In genomic region chr15:96327155-96327741, GRCh38 we compare ENCODE assay signal across 1 cellular context.
TF ChIP-seq lines count a peak whose summit lies in the region.

No MANE protein-coding gene starts in this region.

TF ChIP-seq in GM12878, 131 proteins besides CTCF, POLR2A, EP300 and RAD21 (continued from another document and continues in another):
- TF ChIP-seq, protein P1, sequence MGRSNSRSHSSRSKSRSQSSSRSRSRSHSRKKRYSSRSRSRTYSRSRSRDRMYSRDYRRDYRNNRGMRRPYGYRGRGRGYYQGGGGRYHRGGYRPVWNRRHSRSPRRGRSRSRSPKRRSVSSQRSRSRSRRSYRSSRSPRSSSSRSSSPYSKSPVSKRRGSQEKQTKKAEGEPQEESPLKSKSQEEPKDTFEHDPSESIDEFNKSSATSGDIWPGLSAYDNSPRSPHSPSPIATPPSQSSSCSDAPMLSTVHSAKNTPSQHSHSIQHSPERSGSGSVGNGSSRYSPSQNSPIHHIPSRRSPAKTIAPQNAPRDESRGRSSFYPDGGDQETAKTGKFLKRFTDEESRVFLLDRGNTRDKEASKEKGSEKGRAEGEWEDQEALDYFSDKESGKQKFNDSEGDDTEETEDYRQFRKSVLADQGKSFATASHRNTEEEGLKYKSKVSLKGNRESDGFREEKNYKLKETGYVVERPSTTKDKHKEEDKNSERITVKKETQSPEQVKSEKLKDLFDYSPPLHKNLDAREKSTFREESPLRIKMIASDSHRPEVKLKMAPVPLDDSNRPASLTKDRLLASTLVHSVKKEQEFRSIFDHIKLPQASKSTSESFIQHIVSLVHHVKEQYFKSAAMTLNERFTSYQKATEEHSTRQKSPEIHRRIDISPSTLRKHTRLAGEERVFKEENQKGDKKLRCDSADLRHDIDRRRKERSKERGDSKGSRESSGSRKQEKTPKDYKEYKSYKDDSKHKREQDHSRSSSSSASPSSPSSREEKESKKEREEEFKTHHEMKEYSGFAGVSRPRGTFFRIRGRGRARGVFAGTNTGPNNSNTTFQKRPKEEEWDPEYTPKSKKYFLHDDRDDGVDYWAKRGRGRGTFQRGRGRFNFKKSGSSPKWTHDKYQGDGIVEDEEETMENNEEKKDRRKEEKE (IDR thresholded peaks at IDR 0.05) = no peak
- TF ChIP-seq RB1 (IDR thresholded peaks at IDR 0.05; ENCODE audit: borderline replicate concordance) (peak; percentile 45; the same call in 1 of the 2 replicates), IRF3 (IDR thresholded peaks at IDR 0.05) (no peak), CEBPZ (IDR thresholded peaks at IDR 0.05; ENCODE audit: low read depth, low read length) (no peak), ZNF384 (IDR thresholded peaks at IDR 0.05; ENCODE audit: borderline replicate concordance, low read depth, low read length) (peak; percentile 68), GABPA (IDR thresholded peaks at IDR 0.05; ENCODE audit: low read depth) (no peak), IRF4 (IDR thresholded peaks at IDR 0.05; ENCODE audit: low read depth, low read length) (0 out of 2 replicates have a peak, but pooled peaks have one; percentile 14), CBX3 (IDR thresholded peaks at IDR 0.05; ENCODE audit: borderline replicate concordance, low read depth) (no peak), FOXM1 (IDR thresholded peaks at IDR 0.05; ENCODE audit: low read depth, low read length) (no peak), IKZF2 (IDR thresholded peaks at IDR 0.05) (peak in 1 of 2 experiments; percentile 26; a peak in 2 of 4 replicates), YY1 (IDR thresholded peaks at IDR 0.05; ENCODE audit: low read depth, low read length) (peak; percentile 37; the same call in 1 of the 2 replicates), LARP7 (IDR thresholded peaks at IDR 0.05) (no peak), SPI1 (IDR thresholded peaks at IDR 0.05; ENCODE audit: borderline replicate concordance, insufficient read depth, low read depth, low read length) (no peak), GATAD2B (conservative IDR thresholded peaks at IDR 0.05; ENCODE audit: low read depth) (no peak), MTA3 (IDR thresholded peaks at IDR 0.05; ENCODE audit: borderline replicate concordance, low read length) (no peak), TARDBP (IDR thresholded peaks at IDR 0.05; ENCODE audit: borderline replicate concordance) (no peak), PRDM15 (CRISPR knock-in tag; IDR thresholded peaks at IDR 0.05) (no peak), ZNF24 (IDR thresholded peaks at IDR 0.05) (0 out of 2 replicates have a peak, but pooled peaks have one; percentile 24), ATF3 (IDR thresholded peaks at IDR 0.05; ENCODE audit: borderline replicate concordance, extremely low read depth, low read depth, low read length) (no peak), NR2C2 (IDR thresholded peaks at IDR 0.05; ENCODE audit: borderline replicate concordance, control insufficient read depth, insufficient read length, low read depth) (no peak), SMC3 (IDR thresholded peaks at IDR 0.05; ENCODE audit: borderline replicate concordance, low read length) (peak; percentile 68; the same call in 1 of the 2 replicates), SMARCA5 (IDR thresholded peaks at IDR 0.05) (peak; percentile 93), BRCA1 (IDR thresholded peaks at IDR 0.05; ENCODE audit: low read depth, low read length) (no peak), CBX5 (IDR thresholded peaks at IDR 0.05; ENCODE audit: low read depth) (no peak)
- TF ChIP-seq, protein P2, sequence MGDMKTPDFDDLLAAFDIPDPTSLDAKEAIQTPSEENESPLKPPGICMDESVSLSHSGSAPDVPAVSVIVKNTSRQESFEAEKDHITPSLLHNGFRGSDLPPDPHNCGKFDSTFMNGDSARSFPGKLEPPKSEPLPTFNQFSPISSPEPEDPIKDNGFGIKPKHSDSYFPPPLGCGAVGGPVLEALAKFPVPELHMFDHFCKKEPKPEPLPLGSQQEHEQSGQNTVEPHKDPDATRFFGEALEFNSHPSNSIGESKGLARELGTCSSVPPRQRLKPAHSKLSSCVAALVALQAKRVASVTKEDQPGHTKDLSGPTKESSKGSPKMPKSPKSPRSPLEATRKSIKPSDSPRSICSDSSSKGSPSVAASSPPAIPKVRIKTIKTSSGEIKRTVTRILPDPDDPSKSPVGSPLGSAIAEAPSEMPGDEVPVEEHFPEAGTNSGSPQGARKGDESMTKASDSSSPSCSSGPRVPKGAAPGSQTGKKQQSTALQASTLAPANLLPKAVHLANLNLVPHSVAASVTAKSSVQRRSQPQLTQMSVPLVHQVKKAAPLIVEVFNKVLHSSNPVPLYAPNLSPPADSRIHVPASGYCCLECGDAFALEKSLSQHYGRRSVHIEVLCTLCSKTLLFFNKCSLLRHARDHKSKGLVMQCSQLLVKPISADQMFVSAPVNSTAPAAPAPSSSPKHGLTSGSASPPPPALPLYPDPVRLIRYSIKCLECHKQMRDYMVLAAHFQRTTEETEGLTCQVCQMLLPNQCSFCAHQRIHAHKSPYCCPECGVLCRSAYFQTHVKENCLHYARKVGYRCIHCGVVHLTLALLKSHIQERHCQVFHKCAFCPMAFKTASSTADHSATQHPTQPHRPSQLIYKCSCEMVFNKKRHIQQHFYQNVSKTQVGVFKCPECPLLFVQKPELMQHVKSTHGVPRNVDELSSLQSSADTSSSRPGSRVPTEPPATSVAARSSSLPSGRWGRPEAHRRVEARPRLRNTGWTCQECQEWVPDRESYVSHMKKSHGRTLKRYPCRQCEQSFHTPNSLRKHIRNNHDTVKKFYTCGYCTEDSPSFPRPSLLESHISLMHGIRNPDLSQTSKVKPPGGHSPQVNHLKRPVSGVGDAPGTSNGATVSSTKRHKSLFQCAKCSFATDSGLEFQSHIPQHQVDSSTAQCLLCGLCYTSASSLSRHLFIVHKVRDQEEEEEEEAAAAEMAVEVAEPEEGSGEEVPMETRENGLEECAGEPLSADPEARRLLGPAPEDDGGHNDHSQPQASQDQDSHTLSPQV (IDR thresholded peaks at IDR 0.05) = peak; percentile 51; the same call in 1 of the 2 replicates
- TF ChIP-seq, protein P3, sequence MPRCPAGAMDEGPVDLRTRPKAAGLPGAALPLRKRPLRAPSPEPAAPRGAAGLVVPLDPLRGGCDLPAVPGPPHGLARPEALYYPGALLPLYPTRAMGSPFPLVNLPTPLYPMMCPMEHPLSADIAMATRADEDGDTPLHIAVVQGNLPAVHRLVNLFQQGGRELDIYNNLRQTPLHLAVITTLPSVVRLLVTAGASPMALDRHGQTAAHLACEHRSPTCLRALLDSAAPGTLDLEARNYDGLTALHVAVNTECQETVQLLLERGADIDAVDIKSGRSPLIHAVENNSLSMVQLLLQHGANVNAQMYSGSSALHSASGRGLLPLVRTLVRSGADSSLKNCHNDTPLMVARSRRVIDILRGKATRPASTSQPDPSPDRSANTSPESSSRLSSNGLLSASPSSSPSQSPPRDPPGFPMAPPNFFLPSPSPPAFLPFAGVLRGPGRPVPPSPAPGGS (IDR thresholded peaks at IDR 0.05; ENCODE audit: borderline replicate concordance, insufficient read depth, low read depth, low read length, poor library complexity, severe bottlenecking) = no peak
- TF ChIP-seq, protein P4, sequence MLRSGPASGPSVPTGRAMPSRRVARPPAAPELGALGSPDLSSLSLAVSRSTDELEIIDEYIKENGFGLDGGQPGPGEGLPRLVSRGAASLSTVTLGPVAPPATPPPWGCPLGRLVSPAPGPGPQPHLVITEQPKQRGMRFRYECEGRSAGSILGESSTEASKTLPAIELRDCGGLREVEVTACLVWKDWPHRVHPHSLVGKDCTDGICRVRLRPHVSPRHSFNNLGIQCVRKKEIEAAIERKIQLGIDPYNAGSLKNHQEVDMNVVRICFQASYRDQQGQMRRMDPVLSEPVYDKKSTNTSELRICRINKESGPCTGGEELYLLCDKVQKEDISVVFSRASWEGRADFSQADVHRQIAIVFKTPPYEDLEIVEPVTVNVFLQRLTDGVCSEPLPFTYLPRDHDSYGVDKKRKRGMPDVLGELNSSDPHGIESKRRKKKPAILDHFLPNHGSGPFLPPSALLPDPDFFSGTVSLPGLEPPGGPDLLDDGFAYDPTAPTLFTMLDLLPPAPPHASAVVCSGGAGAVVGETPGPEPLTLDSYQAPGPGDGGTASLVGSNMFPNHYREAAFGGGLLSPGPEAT (IDR thresholded peaks at IDR 0.05; ENCODE audit: low read depth) = peak; percentile 76
- TF ChIP-seq, protein P5, sequence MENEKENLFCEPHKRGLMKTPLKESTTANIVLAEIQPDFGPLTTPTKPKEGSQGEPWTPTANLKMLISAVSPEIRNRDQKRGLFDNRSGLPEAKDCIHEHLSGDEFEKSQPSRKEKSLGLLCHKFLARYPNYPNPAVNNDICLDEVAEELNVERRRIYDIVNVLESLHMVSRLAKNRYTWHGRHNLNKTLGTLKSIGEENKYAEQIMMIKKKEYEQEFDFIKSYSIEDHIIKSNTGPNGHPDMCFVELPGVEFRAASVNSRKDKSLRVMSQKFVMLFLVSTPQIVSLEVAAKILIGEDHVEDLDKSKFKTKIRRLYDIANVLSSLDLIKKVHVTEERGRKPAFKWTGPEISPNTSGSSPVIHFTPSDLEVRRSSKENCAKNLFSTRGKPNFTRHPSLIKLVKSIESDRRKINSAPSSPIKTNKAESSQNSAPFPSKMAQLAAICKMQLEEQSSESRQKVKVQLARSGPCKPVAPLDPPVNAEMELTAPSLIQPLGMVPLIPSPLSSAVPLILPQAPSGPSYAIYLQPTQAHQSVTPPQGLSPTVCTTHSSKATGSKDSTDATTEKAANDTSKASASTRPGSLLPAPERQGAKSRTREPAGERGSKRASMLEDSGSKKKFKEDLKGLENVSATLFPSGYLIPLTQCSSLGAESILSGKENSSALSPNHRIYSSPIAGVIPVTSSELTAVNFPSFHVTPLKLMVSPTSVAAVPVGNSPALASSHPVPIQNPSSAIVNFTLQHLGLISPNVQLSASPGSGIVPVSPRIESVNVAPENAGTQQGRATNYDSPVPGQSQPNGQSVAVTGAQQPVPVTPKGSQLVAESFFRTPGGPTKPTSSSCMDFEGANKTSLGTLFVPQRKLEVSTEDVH (IDR thresholded peaks at IDR 0.05; ENCODE audit: low read depth, partially characterized antibody) = peak; percentile 41
- TF ChIP-seq, protein P6, sequence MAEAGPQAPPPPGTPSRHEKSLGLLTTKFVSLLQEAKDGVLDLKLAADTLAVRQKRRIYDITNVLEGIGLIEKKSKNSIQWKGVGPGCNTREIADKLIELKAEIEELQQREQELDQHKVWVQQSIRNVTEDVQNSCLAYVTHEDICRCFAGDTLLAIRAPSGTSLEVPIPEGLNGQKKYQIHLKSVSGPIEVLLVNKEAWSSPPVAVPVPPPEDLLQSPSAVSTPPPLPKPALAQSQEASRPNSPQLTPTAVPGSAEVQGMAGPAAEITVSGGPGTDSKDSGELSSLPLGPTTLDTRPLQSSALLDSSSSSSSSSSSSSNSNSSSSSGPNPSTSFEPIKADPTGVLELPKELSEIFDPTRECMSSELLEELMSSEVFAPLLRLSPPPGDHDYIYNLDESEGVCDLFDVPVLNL (IDR thresholded peaks at IDR 0.05; ENCODE audit: low read depth, low read length) = no peak
